9 cellular contexts compared by ENCODE assay signal in genomic region chr2:224023188-224023587, GRCh38. TPM values are rescaled to one million over a fixed set of nuclear protein-coding genes. Genes with fewer than 3 reads are reported as not detected.
A peak's percentile ranks its signal among the peaks of the same experiment; 100 is the strongest.
DNase-seq lines count a peak whose midpoint lies in the region; ATAC-seq and TF ChIP-seq lines count a peak whose summit lies in the region.
"Had no signal": no experiment of that assay in that cellular context is flagged by ENCODE, and none has a peak within 500 bp of the region (broad histone marks: within the 10 kb centered on the region; RNA-seq: fewer than 3 reads in every experiment).

No MANE protein-coding gene starts in this region.

- H3K27ac ChIP-seq in SJSA1 (peak overlapping the region; percentile 29), left lung (no peak overlapping the region)
- H3K27ac ChIP-seq: esophagus squamous epithelium had no signal

- H3K4me1 ChIP-seq in SJSA1 (replicated peaks) (peaks cover 12% of the 10 kb centered on the region), left lung (no peaks in the 10 kb centered on the region)

- H3K36me3 ChIP-seq in SJSA1, result no peaks in the 10 kb centered on the region
- no peaks in the 10 kb centered on the region for H3K36me3 ChIP-seq in left lung
- H3K36me3 ChIP-seq: esophagus squamous epithelium had no signal

- H3K27me3 ChIP-seq in SJSA1 (replicated peaks), result no peaks in the 10 kb centered on the region
- H3K27me3 ChIP-seq in left lung, result no peaks in the 10 kb centered on the region
- H3K27me3 ChIP-seq: esophagus squamous epithelium had no signal

- no peak for ATAC-seq in stimulated activated naive CD8-positive, alpha-beta T cell treated with anti-CD3 and anti-CD28 coated beads, Interleukin-15, amount 100 ng/mL, for 72 hours
- no peak for ATAC-seq in stimulated activated naive CD8-positive, alpha-beta T cell treated with anti-CD3 and anti-CD28 coated beads, Interleukin-15, Interleukin-2, amounts not matched to agents 100 U/mL and 50 U/mL, for 24 hours
- ATAC-seq in HG02763 (IDR thresholded peaks at IDR 0.05; ENCODE audit: unreplicated experiment) (no peak), left lung (no peak)

- intact Hi-C loops in left lung (cut with DNase I), result no loop called here

- H3K27ac Mint-ChIP-seq in stimulated activated naive CD8-positive, alpha-beta T cell treated with anti-CD3 and anti-CD28 coated beads, Interleukin-15, amount 100 ng/mL, for 72 hours, result peak overlapping the region in 1 of 2 donors; percentile 60

- TF ChIP-seq CTCF in fibroblast of pulmonary artery (IDR thresholded peaks at IDR 0.05; ENCODE audit: low read length, missing control alignments) (no peak), left lung (IDR thresholded peaks at IDR 0.05) (no peak)

- no peaks in the 10 kb centered on the region for H3K27me3 Mint-ChIP-seq in stimulated activated naive CD8-positive, alpha-beta T cell treated with anti-CD3 and anti-CD28 coated beads, Interleukin-15, amount 100 ng/mL, for 72 hours

- H3K4me3 ChIP-seq in SJSA1 (no peak overlapping the region), fibroblast of pulmonary artery (replicated peaks; ENCODE audit: low read depth, low read length) (no peak overlapping the region), left lung (no peak overlapping the region)
- H3K4me3 ChIP-seq: esophagus squamous epithelium had no signal

- DNase-seq in stimulated activated naive CD8-positive, alpha-beta T cell treated with anti-CD3 and anti-CD28 coated beads, Interleukin-15, amount 100 ng/mL, for 72 hours, result no peak
- no peak for DNase-seq in stimulated activated naive CD8-positive, alpha-beta T cell treated with anti-CD3 and anti-CD28 coated beads, Interleukin-15, Interleukin-2, amounts not matched to agents 100 U/mL and 50 U/mL, for 24 hours
- DNase-seq in SJSA1 (ENCODE audit: low read depth in 1 of 2, low spot score in 2 of 2) (peak in 1 of 2 experiments; percentile 46), fibroblast of pulmonary artery (ENCODE audit: low read depth) (peak; percentile 23), left lung (no peak), retina (no peak)
- DNase-seq in stimulated activated naive CD4-positive, alpha-beta T cell (lab: John Stamatoyannopoulos, UW), result no peak
- DNase-seq: esophagus squamous epithelium had no signal

- peaks cover 84% of the 10 kb centered on the region for H3K4me1 Mint-ChIP-seq in stimulated activated naive CD8-positive, alpha-beta T cell treated with anti-CD3 and anti-CD28 coated beads, Interleukin-15, amount 100 ng/mL, for 72 hours

- peaks cover 18 to 19% of the 10 kb centered on the region in 2 donors for H3K9me3 Mint-ChIP-seq in stimulated activated naive CD8-positive, alpha-beta T cell treated with anti-CD3 and anti-CD28 coated beads, Interleukin-15, amount 100 ng/mL, for 72 hours

- peak overlapping the region; percentile 14 to 37 for H3K4me3 Mint-ChIP-seq in stimulated activated naive CD8-positive, alpha-beta T cell treated with anti-CD3 and anti-CD28 coated beads, Interleukin-15, amount 100 ng/mL, for 72 hours

- H3K9me3 ChIP-seq in SJSA1 (replicated peaks) (no peaks in the 10 kb centered on the region), left lung (no peaks in the 10 kb centered on the region)
- H3K9me3 ChIP-seq: esophagus squamous epithelium had no signal

RNA-seq across cellular contexts. Expression of gene SERPINE2, which starts 15.9 kb away (rescaled TPM):
- 45.5 and 66.7 TPM in 2 replicates for total RNA-seq in SJSA1 (2014; rRNA removed; shearing (Covaris generic))
- 10 to 100 TPM; 21.7 to 28.5 TPM for total RNA-seq in left lung
